In the genomic region with DNA sequence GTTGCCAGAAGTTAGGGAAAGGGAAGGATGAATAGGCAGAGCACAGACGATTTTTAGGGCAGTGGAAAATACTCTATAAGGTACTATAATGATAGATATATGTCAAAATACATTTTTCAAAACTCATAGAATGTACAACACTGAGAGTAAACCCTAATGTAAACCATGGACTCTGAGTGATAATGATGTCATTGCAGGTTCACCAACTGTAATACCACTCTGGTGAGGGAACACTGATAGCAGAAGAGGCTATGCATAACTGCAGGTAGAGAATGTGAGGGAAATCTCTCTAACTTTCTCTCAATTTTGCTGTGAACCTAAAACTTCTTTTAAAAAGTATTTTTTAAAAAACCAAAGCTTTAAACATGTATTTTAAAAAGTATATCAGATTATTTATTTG, we compare ENCODE assay signal across 16 cellular contexts. TPM values are rescaled to one million over a fixed set of nuclear protein-coding genes. Genes with fewer than 3 reads are reported as not detected.
DNase-seq lines count a peak whose midpoint lies in the region; ATAC-seq and TF ChIP-seq lines count a peak whose summit lies in the region.
"Had no signal": no experiment of that assay in that cellular context is flagged by ENCODE, and none has a peak within 500 bp of the region (broad histone marks: within the 10 kb centered on the region; RNA-seq: fewer than 3 reads in every experiment).

No MANE protein-coding gene starts in this region.

- H4K91ac ChIP-seq in IMR-90 (ENCODE audit: insufficient read depth, low read depth, low read length): no peak overlapping the region

- dilution Hi-C loops in IMR-90 (cut with HindIII; ENCODE audit: low sequenced_read_pairs, unreplicated experiment): no loop called here

- no peak overlapping the region for H3K9ac ChIP-seq in IMR-90 (ENCODE audit: low read depth, low read length)
- H3K9ac ChIP-seq: BLaER1 had no signal

- H3K56ac ChIP-seq in IMR-90 (ENCODE audit: extremely low read depth, insufficient read depth, low read length): no peak overlapping the region

- no peak overlapping the region for H3K14ac ChIP-seq in IMR-90 (replicated peaks; ENCODE audit: low read depth, low read length)

- no peak overlapping the region for H3K4ac ChIP-seq in IMR-90 (ENCODE audit: low read depth, low read length)

- no peaks in the 10 kb centered on the region for H3K36me3 ChIP-seq in IMR-90 (ENCODE audit: control insufficient read depth, insufficient read depth, low read length)
- H3K36me3 ChIP-seq: BLaER1, HAP-1 had no signal

- no peak for TF ChIP-seq RAD21 in IMR-90 (IDR thresholded peaks at IDR 0.05; ENCODE audit: low read length)

- TF ChIP-seq POLR2A in IMR-90 (IDR thresholded peaks at IDR 0.05; ENCODE audit: low read depth, low read length): no peak

- intact Hi-C loops in Right ventricle myocardium superior (cut with DNase I) (no loop called here), cardiac septum (cut with DNase I) (no loop called here), IMR-90 (cut with micrococcal nuclease) (no loop called here)

- H2AK9ac ChIP-seq in IMR-90 (replicated peaks; ENCODE audit: low read depth, low read length, poor library complexity): no peak overlapping the region

- no peaks in the 10 kb centered on the region for H3K4me1 ChIP-seq in IMR-90 (ENCODE audit: control insufficient read depth, insufficient read depth, low read length)
- H3K4me1 ChIP-seq: BLaER1, Caco-2, HAP-1 had no signal

- no peak overlapping the region for H3K27ac ChIP-seq in IMR-90 (ENCODE audit: insufficient read depth, low read length)
- H3K27ac ChIP-seq: BLaER1, HL-60 had no signal

- no peak for TF ChIP-seq CTCF in IMR-90 (conservative IDR thresholded peaks at IDR 0.05; ENCODE audit: low read depth, low read length)

- H3K23ac ChIP-seq in IMR-90 (ENCODE audit: low read depth, low read length): no peak overlapping the region

- H2BK5ac ChIP-seq in IMR-90 (ENCODE audit: low read depth, low read length, poor library complexity, severe bottlenecking): no peak overlapping the region

- no peaks in the 10 kb centered on the region for H3K9me3 ChIP-seq in IMR-90 (ENCODE audit: control insufficient read depth, insufficient read depth, low read length)
- H3K9me3 ChIP-seq: Caco-2, HAP-1 had no signal

- DNase-seq in Right ventricle myocardium superior: no peak
- DNase-seq in cardiac septum (ENCODE audit: low spot score): no peak
- DNase-seq in IMR-90: peak; percentile 37
- peak; percentile 22 for DNase-seq in amniotic epithelial cell (ENCODE audit: low read depth)
- no peak for DNase-seq in NCI-H2107 treated with DMSO at 0.1 percent for 48 hours (lab: John Stamatoyannopoulos, UW; ENCODE audit: unreplicated experiment)
- DNase-seq: 8988T; AML-193; Caco-2; CD8-positive, alpha-beta memory T cell; DND-41; KG1 had no signal

- no peaks in the 10 kb centered on the region; a peak in 1 of 4 replicates for H3K79me1 ChIP-seq in IMR-90 (ENCODE audit: low read depth in 1 of 2, low read length in 2 of 2)

- peak; percentile 51 for ATAC-seq in Right ventricle myocardium superior (ENCODE audit: poor library complexity)
- ATAC-seq in IMR-90 (ENCODE audit: low read depth): peak; percentile 49
- no peak for ATAC-seq in GM18511 (IDR thresholded peaks at IDR 0.05; ENCODE audit: unreplicated experiment)
- ATAC-seq in GM21717 (IDR thresholded peaks at IDR 0.05; ENCODE audit: unreplicated experiment): no peak

- no peak overlapping the region for H2BK120ac ChIP-seq in IMR-90 (ENCODE audit: low read depth, low read length)

- H3K9me1 ChIP-seq in IMR-90 (ENCODE audit: insufficient read depth, low read length): no peaks in the 10 kb centered on the region

- H3K4me3 ChIP-seq in IMR-90 (ENCODE audit: insufficient read depth, low read depth, low read length): no peak overlapping the region
- H3K4me3 ChIP-seq: BLaER1, HAP-1 had no signal

- H2AK5ac ChIP-seq in IMR-90 (ENCODE audit: low read depth, low read length): no peak overlapping the region

- H2BK15ac ChIP-seq in IMR-90 (ENCODE audit: low read depth, low read length): no peak overlapping the region

- WGBS in IMR-90 (ENCODE audit: extremely low coverage in 2 of 2, insufficient read length in 1 of 2), 2 experiments: no CpG with 5 or more reads among the region's 1 CpG

- H2BK20ac ChIP-seq in IMR-90 (ENCODE audit: low read depth, low read length): no peak overlapping the region

- no peak overlapping the region for H2AFZ ChIP-seq in IMR-90 (replicated peaks; ENCODE audit: low read length, poor library complexity)

- CTCF ChIA-PET in IMR-90 (lab: Yijun Ruan, JAX): no interaction called here

- no peak overlapping the region for H3K4me2 ChIP-seq in IMR-90 (ENCODE audit: low read depth, low read length)
- H3K4me2 ChIP-seq: BLaER1 had no signal

- H3K18ac ChIP-seq in IMR-90 (ENCODE audit: low read depth, low read length): no peak overlapping the region

- in situ Hi-C loops in IMR-90 (cut with MboI; ENCODE audit: low sequenced_read_pairs): no loop called here

- no peak overlapping the region for H4K8ac ChIP-seq in IMR-90 (ENCODE audit: low read depth in 2 of 2, low read length in 2 of 2)

- no peaks in the 10 kb centered on the region for H4K20me1 ChIP-seq in IMR-90 (ENCODE audit: insufficient read depth, low read length)
- H4K20me1 ChIP-seq: BLaER1 had no signal

- no peaks in the 10 kb centered on the region for H3K27me3 ChIP-seq in IMR-90 (ENCODE audit: control insufficient read depth, insufficient read depth, low read length)
- H3K27me3 ChIP-seq: BLaER1 had no signal

- BruUV-seq in IMR-90 (replicated peaks; lab: Mats Ljungman, UMichigan): no TSS peak

- no peak overlapping the region for H4K5ac ChIP-seq in IMR-90 (ENCODE audit: low read depth, low read length)

- POLR2A ChIA-PET in IMR-90 (lab: Charles Lee; ENCODE audit: unreplicated experiment): no interaction called here

TF ChIP-seq in IMR-90, 13 proteins besides CTCF, POLR2A, EP300 and RAD21:
- no peak for TF ChIP-seq RCOR1 (IDR thresholded peaks at IDR 0.05; ENCODE audit: insufficient replicate concordance, low read length)
- TF ChIP-seq CHD1 (IDR thresholded peaks at IDR 0.05; ENCODE audit: low read depth, low read length): no peak
- TF ChIP-seq, protein P1, sequence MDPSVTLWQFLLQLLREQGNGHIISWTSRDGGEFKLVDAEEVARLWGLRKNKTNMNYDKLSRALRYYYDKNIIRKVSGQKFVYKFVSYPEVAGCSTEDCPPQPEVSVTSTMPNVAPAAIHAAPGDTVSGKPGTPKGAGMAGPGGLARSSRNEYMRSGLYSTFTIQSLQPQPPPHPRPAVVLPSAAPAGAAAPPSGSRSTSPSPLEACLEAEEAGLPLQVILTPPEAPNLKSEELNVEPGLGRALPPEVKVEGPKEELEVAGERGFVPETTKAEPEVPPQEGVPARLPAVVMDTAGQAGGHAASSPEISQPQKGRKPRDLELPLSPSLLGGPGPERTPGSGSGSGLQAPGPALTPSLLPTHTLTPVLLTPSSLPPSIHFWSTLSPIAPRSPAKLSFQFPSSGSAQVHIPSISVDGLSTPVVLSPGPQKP (IDR thresholded peaks at IDR 0.05; ENCODE audit: borderline replicate concordance, low read depth, low read length): no peak
- TF ChIP-seq NFE2L2 (IDR thresholded peaks at IDR 0.05; ENCODE audit: low read depth, low read length): no peak
- TF ChIP-seq BHLHE40 (IDR thresholded peaks at IDR 0.05; ENCODE audit: low read depth, low read length): no peak
- TF ChIP-seq RFX5 (IDR thresholded peaks at IDR 0.05; ENCODE audit: low read depth, low read length): no peak
- no peak for TF ChIP-seq MAZ (IDR thresholded peaks at IDR 0.05; ENCODE audit: borderline replicate concordance, low read depth, low read length)
- no peak for TF ChIP-seq MAFK (IDR thresholded peaks at IDR 0.05; ENCODE audit: low read depth, low read length)
- TF ChIP-seq FOS (IDR thresholded peaks at IDR 0.05; ENCODE audit: low read depth, low read length): no peak
- TF ChIP-seq CEBPB (IDR thresholded peaks at IDR 0.05; ENCODE audit: low read depth, low read length): no peak
- TF ChIP-seq, protein P2, sequence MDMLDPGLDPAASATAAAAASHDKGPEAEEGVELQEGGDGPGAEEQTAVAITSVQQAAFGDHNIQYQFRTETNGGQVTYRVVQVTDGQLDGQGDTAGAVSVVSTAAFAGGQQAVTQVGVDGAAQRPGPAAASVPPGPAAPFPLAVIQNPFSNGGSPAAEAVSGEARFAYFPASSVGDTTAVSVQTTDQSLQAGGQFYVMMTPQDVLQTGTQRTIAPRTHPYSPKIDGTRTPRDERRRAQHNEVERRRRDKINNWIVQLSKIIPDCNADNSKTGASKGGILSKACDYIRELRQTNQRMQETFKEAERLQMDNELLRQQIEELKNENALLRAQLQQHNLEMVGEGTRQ (IDR thresholded peaks at IDR 0.05; ENCODE audit: low read depth, low read length): no peak
- no peak for TF ChIP-seq SMC3 (IDR thresholded peaks at IDR 0.05; ENCODE audit: low read depth, low read length)

RNA-seq across cellular contexts. Expression of a gene that starts 22.1 kb away (rescaled TPM):
- 13.4 TPM for total RNA-seq in Right ventricle myocardium superior
- 14.6 TPM for total RNA-seq in cardiac septum
- 28.5 and 30.6 TPM in 2 replicates for total RNA-seq in IMR-90 (2012; rRNA removed)
- 8.7 and 12.7 TPM in 2 replicates for polyA plus RNA-seq in IMR-90 (2012; rRNA removed)
- 1.8 and 1.9 TPM in 2 replicates for polyA plus RNA-seq in IMR-90 (2012; cell fraction: cytosol; rRNA removed)
- polyA plus RNA-seq in IMR-90 (2012; cell fraction: nucleus; rRNA removed; ENCODE audit: low replicate concordance): 2.0 and 25.8 TPM in 2 replicates

Comparison
In these comparisons a context has a peak if more than half of its experiments do, and no peak if none do; other contexts are left out.
1. ATAC-seq: peak in Right ventricle myocardium superior (single experiment) and IMR-90 (single experiment); none in GM18511 (single experiment) and GM21717 (single experiment).
2. DNase-seq: peak in IMR-90 (single experiment) and amniotic epithelial cell (single experiment); none in Right ventricle myocardium superior (single experiment), cardiac septum (single experiment) and NCI-H2107 treated with DMSO at 0.1 percent for 48 hours (single experiment).